ENCODE assay signal across 1 cellular context in the genomic region with DNA sequence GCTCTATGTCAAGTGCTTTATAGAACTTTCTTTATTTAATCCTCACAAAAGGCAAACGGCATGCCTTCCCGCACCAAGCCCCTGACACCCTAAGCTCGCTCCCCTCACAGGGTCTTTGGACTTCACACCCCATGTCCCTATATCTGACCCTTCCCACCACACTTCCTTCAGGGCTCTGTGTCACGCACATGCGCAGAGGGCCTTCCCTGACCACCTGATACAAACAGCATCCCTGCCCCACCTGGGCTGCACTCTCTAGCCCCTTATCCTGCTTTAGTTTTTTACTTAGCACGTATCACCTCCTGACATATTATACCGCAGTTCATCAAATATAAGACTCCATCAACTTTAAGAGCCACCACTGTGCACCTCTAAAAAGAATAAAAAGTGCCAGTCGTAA.
TF ChIP-seq lines count a peak whose summit lies in the region.

No MANE protein-coding gene starts in this region.

TF ChIP-seq in K562, 482 proteins besides CTCF, POLR2A, EP300 and RAD21:
- TF ChIP-seq NRF1 (conservative IDR thresholded peaks at IDR 0.05 in 1 of 2, IDR thresholded peaks at IDR 0.05 in 1 of 2) (peak; percentile 66 to 69), STAT5A (IDR thresholded peaks at IDR 0.05; ENCODE audit: borderline replicate concordance, low read length) (no peak)
TF ChIP-seq in K562: peak in this region for 1.
